In genomic region chr14:33786091-33786825, GRCh38 we compare ENCODE assay signal across 16 cellular contexts.
"Had no signal": no experiment of that assay in that cellular context is flagged by ENCODE, and none has a peak within 500 bp of the region (broad histone marks: within the 10 kb centered on the region; RNA-seq: fewer than 3 reads in every experiment).

No MANE protein-coding gene starts in this region.

- H3K4me2 ChIP-seq: hepatocyte had no signal

- H3K4me1 ChIP-seq: esophagus squamous epithelium, foreskin keratinocyte had no signal

- H3K79me2 ChIP-seq: hepatocyte had no signal

- H3K4me3 ChIP-seq: esophagus squamous epithelium, hepatocyte, sigmoid colon, skin epidermis, stomach, thoracic aorta had no signal

- DNase-seq: effector memory CD8-positive, alpha-beta T cell; esophagus squamous epithelium; foreskin keratinocyte; head of caudate nucleus; mesendoderm; naive thymus-derived CD4-positive, alpha-beta T cell; posterior cingulate gyrus; sigmoid colon; stimulated activated CD4-positive, alpha-beta T cell treated with anti-CD3 and anti-CD28 coated beads, Interleukin-12 subunit alpha, Interleukin-12 subunit beta, amount 100 ng/mL, for 4 hours; stimulated activated naive CD4-positive, alpha-beta T cell; stomach; substantia nigra had no signal

- H2AFZ ChIP-seq: hepatocyte had no signal

- H3K9me3 ChIP-seq: esophagus squamous epithelium, sigmoid colon, stomach, thoracic aorta had no signal

- H3K9me3 Mint-ChIP-seq: dendritic cell treated with granulocyte-macrophage colony-stimulating factor and Interleukin-4, amounts not matched to agents 40 ng/mL and 50 ng/mL, for 4 days; naive thymus-derived CD4-positive, alpha-beta T cell had no signal

- H3K27ac ChIP-seq: esophagus squamous epithelium, foreskin keratinocyte, hepatocyte, sigmoid colon, skin epidermis, stomach, thoracic aorta had no signal

- H3K27me3 ChIP-seq: esophagus squamous epithelium, foreskin keratinocyte, hepatocyte, sigmoid colon, stomach had no signal

- H3K4me3 Mint-ChIP-seq: dendritic cell treated with granulocyte-macrophage colony-stimulating factor and Interleukin-4, amounts not matched to agents 40 ng/mL and 50 ng/mL, for 4 days; effector memory CD8-positive, alpha-beta T cell; naive thymus-derived CD4-positive, alpha-beta T cell had no signal

- ATAC-seq: effector memory CD8-positive, alpha-beta T cell; foreskin keratinocyte; naive thymus-derived CD4-positive, alpha-beta T cell had no signal

- H3K27ac Mint-ChIP-seq: dendritic cell treated with granulocyte-macrophage colony-stimulating factor and Interleukin-4, amounts not matched to agents 40 ng/mL and 50 ng/mL, for 4 days; effector memory CD8-positive, alpha-beta T cell; naive thymus-derived CD4-positive, alpha-beta T cell had no signal

- H3K36me3 ChIP-seq: esophagus squamous epithelium, sigmoid colon, stomach, thoracic aorta had no signal

- H3K36me3 Mint-ChIP-seq: naive thymus-derived CD4-positive, alpha-beta T cell had no signal
